In the genomic region with DNA sequence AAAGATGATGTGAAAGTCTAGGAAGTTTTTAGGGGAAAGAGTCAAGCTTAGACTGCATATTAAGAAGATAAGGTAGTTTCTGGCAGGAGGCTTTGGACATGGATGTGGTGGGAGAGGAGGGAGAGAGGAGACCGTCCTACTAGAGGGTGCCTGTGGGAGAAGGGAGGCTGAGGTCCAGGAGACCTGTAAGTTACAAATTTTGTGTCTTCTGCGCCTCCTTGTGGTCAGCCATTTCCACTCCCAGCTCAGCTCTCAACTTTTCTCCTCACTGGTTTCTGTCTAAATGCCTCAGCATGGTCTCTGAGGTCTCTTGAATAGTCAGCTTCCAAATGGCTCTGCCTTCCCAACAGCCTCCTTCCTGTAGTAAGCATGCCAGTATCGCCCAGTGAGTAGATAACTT, we compare ENCODE assay signal across 8 cellular contexts.
A peak's percentile ranks its signal among the peaks of the same experiment; 100 is the strongest.
DNase-seq lines count a peak whose midpoint lies in the region; ATAC-seq, FAIRE-seq and TF ChIP-seq lines count a peak whose summit lies in the region.

No MANE protein-coding gene starts in this region.

- no peak overlapping the region for H3K27ac Mint-ChIP-seq in CD4-positive, alpha-beta T cell
- peak overlapping the region in 1 of 6 donors; percentile 39 for H3K27ac Mint-ChIP-seq in naive B cell

- peak; percentile 79 to 85 for TF ChIP-seq RAD21 in H1 (IDR thresholded peaks at IDR 0.05 in 1 of 2, conservative IDR thresholded peaks at IDR 0.05 in 1 of 2; ENCODE audit: low read depth in 2 of 2, low read length in 2 of 2)

- no peak overlapping the region for H2AK5ac ChIP-seq in H1 (ENCODE audit: low read depth, low read length)

- no peaks in the 10 kb centered on the region for H3K9me3 Mint-ChIP-seq in CD4-positive, alpha-beta T cell
- no peaks in the 10 kb centered on the region for H3K9me3 Mint-ChIP-seq in naive B cell

- no peaks in the 10 kb centered on the region for H3K23me2 ChIP-seq in H1 (ENCODE audit: low read depth, low read length)

- H3K79me1 ChIP-seq in H1 (ENCODE audit: low read depth, low read length): no peaks in the 10 kb centered on the region

- POLR2A ChIA-PET in CD4-positive, alpha-beta T cell (lab: Charles Lee): no interaction called here
- POLR2A ChIA-PET in H1 (lab: Charles Lee; ENCODE audit: partially characterized antibody): no interaction called here

- no peak overlapping the region for H2BK120ac ChIP-seq in H1 (replicated peaks; ENCODE audit: low read depth, low read length)

- H3K9ac ChIP-seq in GM23248 (no peak overlapping the region), H1 (replicated peaks in 1 of 4; ENCODE audit: extremely low read depth in 1 of 4, low read depth in 3 of 4, low read length in 3 of 4) (no peak overlapping the region)

- no peak for TF ChIP-seq EP300 in H1 (IDR thresholded peaks at IDR 0.05; ENCODE audit: borderline replicate concordance in 1 of 2, low read depth in 2 of 2, low read length in 2 of 2)

- H3K9me3 ChIP-seq in CD4-positive, alpha-beta T cell (ENCODE audit: control insufficient read depth, low read length): no peaks in the 10 kb centered on the region
- H3K9me3 ChIP-seq in GM23248 (ENCODE audit: low read depth): no peaks in the 10 kb centered on the region
- H3K9me3 ChIP-seq in H1 (ENCODE audit: insufficient read depth in 2 of 2, low read depth in 1 of 2, low read length in 1 of 2): no peaks in the 10 kb centered on the region

- no peaks in the 10 kb centered on the region for H3K4me1 Mint-ChIP-seq in CD4-positive, alpha-beta T cell (ENCODE audit: low read depth)
- no peaks in the 10 kb centered on the region for H3K4me1 Mint-ChIP-seq in naive B cell

- no peak for TF ChIP-seq POLR2A in H1 (IDR thresholded peaks at IDR 0.05; ENCODE audit: control extremely low read depth in 1 of 2, low read depth in 2 of 2, low read length in 2 of 2)

- no peak overlapping the region for H4K91ac ChIP-seq in H1 (replicated peaks; ENCODE audit: insufficient read length, low read length)

- H4K20me1 ChIP-seq in GM23248 (ENCODE audit: insufficient read depth): no peaks in the 10 kb centered on the region
- no peaks in the 10 kb centered on the region for H4K20me1 ChIP-seq in H1 (replicated peaks in 1 of 2; ENCODE audit: control insufficient read depth in 1 of 2, insufficient read depth in 2 of 2, low read length in 2 of 2)

- H3F3A ChIP-seq in GM23248 (ENCODE audit: insufficient read depth): peaks cover 8% of the 10 kb centered on the region; the same call in 1 of the 2 replicates

- H4K8ac ChIP-seq in H1 (ENCODE audit: extremely low read depth, insufficient read depth, low read length): no peak overlapping the region

- no peak overlapping the region for H3K14ac ChIP-seq in H1 (ENCODE audit: insufficient read length)

- H3K4me3 ChIP-seq in GM23248 (no peak overlapping the region), H1 (ENCODE audit: extremely low read depth in 1 of 4, insufficient read depth in 2 of 4, low read depth in 3 of 4, low read length in 4 of 4) (no peak overlapping the region)

- DNase-seq in CD4-positive, alpha-beta T cell: peak in 4 of 10 experiments; percentile 1 to 10 (median 4)
- peak; percentile 55 for DNase-seq in GM23248
- DNase-seq in RKO (ENCODE audit: low spot score): peak; percentile 34
- DNase-seq in H1 (ENCODE audit: low read depth in 1 of 2, low spot score in 2 of 2): peak; percentile 25 to 73
- DNase-seq in naive B cell: peak; percentile 2
- no peak for DNase-seq in dedifferentiated amniotic fluid mesenchymal stem cell (ENCODE audit: extremely low spot score)

- no peak overlapping the region for H2BK15ac ChIP-seq in H1 (ENCODE audit: low read length)

- H3K27me3 ChIP-seq in CD4-positive, alpha-beta T cell (ENCODE audit: control insufficient read depth, insufficient read depth, low read length): peaks cover 15% of the 10 kb centered on the region
- H3K27me3 ChIP-seq in GM23248 (replicated peaks; ENCODE audit: insufficient read depth) (peaks cover 29% of the 10 kb centered on the region), H1 (replicated peaks in 1 of 4; ENCODE audit: control insufficient read depth in 3 of 4, extremely low read depth in 1 of 4, insufficient read depth in 3 of 4, low read length in 3 of 4) (no peaks in the 10 kb centered on the region)

- H3K36me3 Mint-ChIP-seq in CD4-positive, alpha-beta T cell (ENCODE audit: low read depth): no peaks in the 10 kb centered on the region
- no peaks in the 10 kb centered on the region for H3K36me3 Mint-ChIP-seq in naive B cell

- H3K9me2 ChIP-seq in GM23248 (ENCODE audit: insufficient read depth): no peaks in the 10 kb centered on the region

- 36 to 40% methylated on average over 3 of the region's 3 CpGs for WGBS in GM23248 (ENCODE audit: low coverage in 1 of 2, low lambda C conversion rate in 2 of 2, missing lambda C conversion rate in 2 of 2), 2 experiments
- WGBS in H1 (ENCODE audit: extremely low coverage in 1 of 2, insufficient coverage in 1 of 2, insufficient read length in 1 of 2, insufficient replicate concordance in 2 of 2, low coverage in 1 of 2, low lambda C conversion rate in 2 of 2, missing lambda C conversion rate in 1 of 2), 2 experiments: 38% methylated on average over 3 of the region's 3 CpGs; no CpG with 5 or more reads in 1 of the 2 experiments

- H3K4me2 ChIP-seq in GM23248 (ENCODE audit: unreplicated experiment) (no peak overlapping the region), H1 (ENCODE audit: insufficient read depth in 1 of 2, low read depth in 2 of 2, low read length in 2 of 2) (no peak overlapping the region)

- no peak overlapping the region for H4K5ac ChIP-seq in H1 (ENCODE audit: insufficient read length, low read depth, low read length)

- H3K79me2 ChIP-seq in GM23248 (ENCODE audit: insufficient read depth): no peaks in the 10 kb centered on the region
- H3K79me2 ChIP-seq in H1 (ENCODE audit: control insufficient read depth in 1 of 2, insufficient read depth in 2 of 2, low read length in 2 of 2): no peaks in the 10 kb centered on the region

- intact Hi-C loops in CD4-positive, alpha-beta T cell (cut with DNase I, micrococcal nuclease): loop anchor here in 1 of 2 experiments (5.0 kb wide), 1 partner anchor 1483 kb away; no protein-coding TSS in a partner anchor

- no peaks in the 10 kb centered on the region for H3K36me3 ChIP-seq in GM23248 (ENCODE audit: low read depth)
- no peaks in the 10 kb centered on the region for H3K36me3 ChIP-seq in H1 (ENCODE audit: control insufficient read depth in 2 of 4, insufficient read depth in 4 of 4, low read length in 3 of 4)

- H2AFZ ChIP-seq in GM23248 (no peak overlapping the region), H1 (ENCODE audit: low read length) (peak overlapping the region; percentile 59; the same call in 1 of the 2 replicates)

- H3K4me1 ChIP-seq in GM23248 (ENCODE audit: insufficient read depth): 0 out of 2 replicates have a peak, but pooled peaks cover 3% of the 10 kb centered on the region
- no peaks in the 10 kb centered on the region for H3K4me1 ChIP-seq in H1 (replicated peaks in 1 of 4; ENCODE audit: control insufficient read depth in 3 of 4, insufficient read depth in 4 of 4, low read length in 3 of 4)

- H3K27me3 Mint-ChIP-seq in CD4-positive, alpha-beta T cell: peaks cover 35% of the 10 kb centered on the region
- H3K27me3 Mint-ChIP-seq in naive B cell: peaks cover 16 to 37% (median 19%) of the 10 kb centered on the region in 3 donors

- in situ Hi-C loops in GM23248 (cut with MboI): loop anchor here (25.0 kb wide), 2 partner anchors 858 to 1483 kb away; no protein-coding TSS in a partner anchor

- FAIRE-seq in H1 (lab: Jason Lieb, UNC): peak; percentile 66

- H3K56ac ChIP-seq in H1 (replicated peaks; ENCODE audit: insufficient read length, low read depth, low read length): no peak overlapping the region

- H3K4me3 Mint-ChIP-seq in CD4-positive, alpha-beta T cell: no peak overlapping the region
- no peak overlapping the region for H3K4me3 Mint-ChIP-seq in naive B cell

- no peak overlapping the region for H3K23ac ChIP-seq in H1 (ENCODE audit: insufficient read length)

- no peak overlapping the region for H2BK20ac ChIP-seq in H1 (ENCODE audit: low read length)

- H3K27ac ChIP-seq in CD4-positive, alpha-beta T cell (ENCODE audit: low read depth, low read length): no peak overlapping the region
- no peak overlapping the region for H3K27ac ChIP-seq in GM23248
- H3K27ac ChIP-seq in H1 (ENCODE audit: low read depth, low read length): no peak overlapping the region

- no peak overlapping the region for H3K18ac ChIP-seq in H1 (ENCODE audit: extremely low read depth, low read length)

- CTCF ChIA-PET in CD4-positive, alpha-beta T cell (lab: Charles Lee): no interaction called here
- CTCF ChIA-PET in H1 (lab: Charles Lee; ENCODE audit: partially characterized antibody): interaction anchor here (0.8 to 2.9 kb wide), 32 partner anchors 9 to 865 kb away, joined by 3 to 22 read pairs (median 4); partner anchors contain the start of genes LRFN2 and UNC5CL

- H2BK5ac ChIP-seq in H1 (ENCODE audit: low read depth, low read length): no peak overlapping the region

- no peak overlapping the region for H2BK12ac ChIP-seq in H1 (ENCODE audit: low read depth, low read length)

- H3K4ac ChIP-seq in H1 (replicated peaks; ENCODE audit: insufficient read length, low read depth, low read length): no peak overlapping the region

- no peak for ATAC-seq in CD4-positive, alpha-beta T cell (ENCODE audit: poor library complexity)
- no peak for ATAC-seq in naive B cell (ENCODE audit: low read depth in 2 of 2)
- ATAC-seq in HG03039 (IDR thresholded peaks at IDR 0.05; ENCODE audit: unreplicated experiment): no peak
- ATAC-seq in HG03342 (IDR thresholded peaks at IDR 0.05; ENCODE audit: unreplicated experiment): no peak

- peak; percentile 30 for TF ChIP-seq CTCF in CD4-positive, alpha-beta T cell (IDR thresholded peaks at IDR 0.05)
- peak; percentile 59 to 91 (median 79) for TF ChIP-seq CTCF in H1 (IDR thresholded peaks at IDR 0.05; ENCODE audit: control extremely low read depth in 1 of 3, insufficient read depth in 1 of 3, low read depth in 1 of 3, low read length in 3 of 3)

TF ChIP-seq in H1, 55 proteins besides CTCF, POLR2A, EP300 and RAD21 (continues in another document):
- TF ChIP-seq, protein P1, sequence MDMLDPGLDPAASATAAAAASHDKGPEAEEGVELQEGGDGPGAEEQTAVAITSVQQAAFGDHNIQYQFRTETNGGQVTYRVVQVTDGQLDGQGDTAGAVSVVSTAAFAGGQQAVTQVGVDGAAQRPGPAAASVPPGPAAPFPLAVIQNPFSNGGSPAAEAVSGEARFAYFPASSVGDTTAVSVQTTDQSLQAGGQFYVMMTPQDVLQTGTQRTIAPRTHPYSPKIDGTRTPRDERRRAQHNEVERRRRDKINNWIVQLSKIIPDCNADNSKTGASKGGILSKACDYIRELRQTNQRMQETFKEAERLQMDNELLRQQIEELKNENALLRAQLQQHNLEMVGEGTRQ (IDR thresholded peaks at IDR 0.05; ENCODE audit: low read length): no peak
- TF ChIP-seq TEAD4 (IDR thresholded peaks at IDR 0.05; ENCODE audit: low read depth, low read length) (no peak), SP2 (IDR thresholded peaks at IDR 0.05; ENCODE audit: low read length) (no peak), ZNF274 (IDR thresholded peaks at IDR 0.05; ENCODE audit: borderline replicate concordance, extremely low read depth, low read length) (no peak), SIX5 (IDR thresholded peaks at IDR 0.05; ENCODE audit: low read depth, low read length) (no peak)
